Comparison of ENCODE assay signal across 8 cellular contexts in genomic region chr7:29588900-29589696, GRCh38. TPM values are rescaled to one million over a fixed set of nuclear protein-coding genes. Genes with fewer than 3 reads are reported as not detected.
A peak's percentile ranks its signal among the peaks of the same experiment; 100 is the strongest.
DNase-seq lines count a peak whose midpoint lies in the region; ATAC-seq and TF ChIP-seq lines count a peak whose summit lies in the region.

No MANE protein-coding gene starts in this region.

- no peaks in the 10 kb centered on the region for H3K9me3 ChIP-seq in neural progenitor cell (ENCODE audit: low read depth)

- TF ChIP-seq CTCF in neural progenitor cell (IDR thresholded peaks at IDR 0.05), result peak; percentile 96

- peak; percentile 36 for DNase-seq in NCI-H2196 (lab: John Stamatoyannopoulos, UW; ENCODE audit: unreplicated experiment)
- DNase-seq in NCI-H2196 treated with DMSO at 0.1 percent for 48 hours (lab: John Stamatoyannopoulos, UW; ENCODE audit: unreplicated experiment), result no peak
- peak; percentile 84 for DNase-seq in neural progenitor cell (ENCODE audit: low spot score)
- no peak for DNase-seq in NCI-H1048 (lab: John Stamatoyannopoulos, UW)

- H3F3A ChIP-seq in neural progenitor cell (ENCODE audit: low read depth), result no peaks in the 10 kb centered on the region

- H3K27me3 ChIP-seq in neural progenitor cell, result no peaks in the 10 kb centered on the region

- no peak overlapping the region for H3K27ac ChIP-seq in neural progenitor cell

- H3K9ac ChIP-seq in neural progenitor cell, result no peak overlapping the region

- H3K79me2 ChIP-seq in neural progenitor cell (ENCODE audit: low read depth), result no peaks in the 10 kb centered on the region

- H3K4me2 ChIP-seq in neural progenitor cell, result no peak overlapping the region

- no peaks in the 10 kb centered on the region for H3K36me3 Mint-ChIP-seq in neural progenitor cell

- H4K20me1 ChIP-seq in neural progenitor cell (ENCODE audit: low read depth), result no peaks in the 10 kb centered on the region

- no peaks in the 10 kb centered on the region for H3K4me1 Mint-ChIP-seq in neural progenitor cell

- peak overlapping the region; percentile 42 for H2AFZ ChIP-seq in neural progenitor cell (replicated peaks)

- H3K36me3 ChIP-seq in neural progenitor cell, result no peaks in the 10 kb centered on the region

- H3K4me1 ChIP-seq in neural progenitor cell, result no peaks in the 10 kb centered on the region

- H3K27ac Mint-ChIP-seq in neural progenitor cell, result no peak overlapping the region

- peaks cover 4% of the 10 kb centered on the region for H3K27me3 Mint-ChIP-seq in neural progenitor cell (ENCODE audit: insufficient read depth, low read depth)

- H3K4me3 Mint-ChIP-seq in neural progenitor cell, result no peak overlapping the region

- peak; percentile 55 for ATAC-seq in GM19468 (IDR thresholded peaks at IDR 0.05; ENCODE audit: extremely low read depth, unreplicated experiment)
- ATAC-seq in HG03571 (IDR thresholded peaks at IDR 0.05; ENCODE audit: unreplicated experiment), result peak; percentile 79
- peak; percentile 87 for ATAC-seq in SK-N-SH treated with all-trans-retinoic acid at 6 μM for 48 hours
- ATAC-seq in esophagus mucosa, result peak; percentile 49

- peaks cover 2% of the 10 kb centered on the region for H3K9me3 Mint-ChIP-seq in neural progenitor cell

- no peak overlapping the region for H3K4me3 ChIP-seq in neural progenitor cell

TF ChIP-seq in SK-N-SH treated with all-trans-retinoic acid at 6 μM for 48 hours, 23 proteins besides CTCF, POLR2A, EP300 and RAD21:
- TF ChIP-seq ZFP3 (CRISPR knock-in tag; IDR thresholded peaks at IDR 0.05), result no peak
- TF ChIP-seq CREB5 (CRISPR knock-in tag; IDR thresholded peaks at IDR 0.05; ENCODE audit: low read depth), result no peak
- no peak for TF ChIP-seq ZFP30 (CRISPR knock-in tag; IDR thresholded peaks at IDR 0.05)
- TF ChIP-seq POU6F1 (CRISPR knock-in tag; IDR thresholded peaks at IDR 0.05; ENCODE audit: borderline replicate concordance, low read depth), result no peak
- no peak for TF ChIP-seq TSHZ2 (CRISPR knock-in tag; IDR thresholded peaks at IDR 0.05)
- TF ChIP-seq GLIS3 (CRISPR knock-in tag; IDR thresholded peaks at IDR 0.05), result no peak
- TF ChIP-seq ZNF8 (CRISPR knock-in tag; IDR thresholded peaks at IDR 0.05), result no peak
- no peak for TF ChIP-seq TCF4 (CRISPR knock-in tag; IDR thresholded peaks at IDR 0.05; ENCODE audit: borderline replicate concordance)
- TF ChIP-seq BACH2 (CRISPR knock-in tag; IDR thresholded peaks at IDR 0.05; ENCODE audit: borderline replicate concordance), result no peak
- no peak for TF ChIP-seq ZNF565 (CRISPR knock-in tag; conservative IDR thresholded peaks at IDR 0.05; ENCODE audit: low read depth)
- no peak for TF ChIP-seq ZNF70 (CRISPR knock-in tag; IDR thresholded peaks at IDR 0.05)
TF ChIP-seq in SK-N-SH treated with all-trans-retinoic acid at 6 μM for 48 hours: peak in this region for 0.

RNA-seq across cellular contexts. Expression of gene PRR15, which starts 25.5 kb away (rescaled TPM):
- 0.92 TPM for total RNA-seq in esophagus mucosa
- total RNA-seq in neural progenitor cell (ENCODE audit: low replicate concordance), result 0.77 and 1.7 TPM in 2 replicates

Comparison
In these comparisons a context has a peak if more than half of its experiments do, and no peak if none do; other contexts are left out.
1. DNase-seq: peak in NCI-H2196 (single experiment) and neural progenitor cell (single experiment); none in NCI-H2196 treated with DMSO at 0.1 percent for 48 hours (single experiment) and NCI-H1048 (single experiment).
2. Peak in every context shown above with its lines, with median percentiles within 50 percentile points of each other: ATAC-seq.